ENCODE assay signal across 1 cellular context in the genomic region with DNA sequence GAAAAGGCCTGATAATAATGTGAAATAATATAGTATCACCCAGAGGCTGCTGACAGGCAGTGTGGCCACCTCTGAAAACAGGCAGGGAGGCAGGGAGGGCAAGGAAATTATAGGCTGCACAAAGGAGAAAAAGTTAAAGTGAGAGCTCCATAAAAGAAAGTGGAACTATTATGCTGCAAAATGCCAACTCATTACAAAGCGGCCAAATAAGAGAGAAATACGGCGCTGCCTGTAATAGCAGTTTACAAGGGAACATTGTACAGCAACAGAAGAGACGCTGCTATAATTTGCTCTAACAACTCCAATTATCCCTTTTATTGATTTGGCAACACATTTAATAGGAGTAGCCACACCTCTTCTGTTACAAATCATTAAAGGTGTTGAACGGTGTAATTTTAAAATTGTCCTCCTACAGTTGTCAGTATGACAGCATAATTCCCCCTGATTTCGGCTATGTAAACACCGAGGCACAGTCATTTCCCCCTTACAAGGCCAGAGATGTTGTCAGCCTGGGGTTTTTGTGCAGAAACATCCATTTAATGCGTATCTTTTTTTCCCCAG.
TF ChIP-seq lines count a peak whose summit lies in the region.

No MANE protein-coding gene starts in this region.

TF ChIP-seq in GM23338, 12 proteins besides CTCF, POLR2A, EP300 and RAD21 (continued from another document):
- TF ChIP-seq, protein P1, sequence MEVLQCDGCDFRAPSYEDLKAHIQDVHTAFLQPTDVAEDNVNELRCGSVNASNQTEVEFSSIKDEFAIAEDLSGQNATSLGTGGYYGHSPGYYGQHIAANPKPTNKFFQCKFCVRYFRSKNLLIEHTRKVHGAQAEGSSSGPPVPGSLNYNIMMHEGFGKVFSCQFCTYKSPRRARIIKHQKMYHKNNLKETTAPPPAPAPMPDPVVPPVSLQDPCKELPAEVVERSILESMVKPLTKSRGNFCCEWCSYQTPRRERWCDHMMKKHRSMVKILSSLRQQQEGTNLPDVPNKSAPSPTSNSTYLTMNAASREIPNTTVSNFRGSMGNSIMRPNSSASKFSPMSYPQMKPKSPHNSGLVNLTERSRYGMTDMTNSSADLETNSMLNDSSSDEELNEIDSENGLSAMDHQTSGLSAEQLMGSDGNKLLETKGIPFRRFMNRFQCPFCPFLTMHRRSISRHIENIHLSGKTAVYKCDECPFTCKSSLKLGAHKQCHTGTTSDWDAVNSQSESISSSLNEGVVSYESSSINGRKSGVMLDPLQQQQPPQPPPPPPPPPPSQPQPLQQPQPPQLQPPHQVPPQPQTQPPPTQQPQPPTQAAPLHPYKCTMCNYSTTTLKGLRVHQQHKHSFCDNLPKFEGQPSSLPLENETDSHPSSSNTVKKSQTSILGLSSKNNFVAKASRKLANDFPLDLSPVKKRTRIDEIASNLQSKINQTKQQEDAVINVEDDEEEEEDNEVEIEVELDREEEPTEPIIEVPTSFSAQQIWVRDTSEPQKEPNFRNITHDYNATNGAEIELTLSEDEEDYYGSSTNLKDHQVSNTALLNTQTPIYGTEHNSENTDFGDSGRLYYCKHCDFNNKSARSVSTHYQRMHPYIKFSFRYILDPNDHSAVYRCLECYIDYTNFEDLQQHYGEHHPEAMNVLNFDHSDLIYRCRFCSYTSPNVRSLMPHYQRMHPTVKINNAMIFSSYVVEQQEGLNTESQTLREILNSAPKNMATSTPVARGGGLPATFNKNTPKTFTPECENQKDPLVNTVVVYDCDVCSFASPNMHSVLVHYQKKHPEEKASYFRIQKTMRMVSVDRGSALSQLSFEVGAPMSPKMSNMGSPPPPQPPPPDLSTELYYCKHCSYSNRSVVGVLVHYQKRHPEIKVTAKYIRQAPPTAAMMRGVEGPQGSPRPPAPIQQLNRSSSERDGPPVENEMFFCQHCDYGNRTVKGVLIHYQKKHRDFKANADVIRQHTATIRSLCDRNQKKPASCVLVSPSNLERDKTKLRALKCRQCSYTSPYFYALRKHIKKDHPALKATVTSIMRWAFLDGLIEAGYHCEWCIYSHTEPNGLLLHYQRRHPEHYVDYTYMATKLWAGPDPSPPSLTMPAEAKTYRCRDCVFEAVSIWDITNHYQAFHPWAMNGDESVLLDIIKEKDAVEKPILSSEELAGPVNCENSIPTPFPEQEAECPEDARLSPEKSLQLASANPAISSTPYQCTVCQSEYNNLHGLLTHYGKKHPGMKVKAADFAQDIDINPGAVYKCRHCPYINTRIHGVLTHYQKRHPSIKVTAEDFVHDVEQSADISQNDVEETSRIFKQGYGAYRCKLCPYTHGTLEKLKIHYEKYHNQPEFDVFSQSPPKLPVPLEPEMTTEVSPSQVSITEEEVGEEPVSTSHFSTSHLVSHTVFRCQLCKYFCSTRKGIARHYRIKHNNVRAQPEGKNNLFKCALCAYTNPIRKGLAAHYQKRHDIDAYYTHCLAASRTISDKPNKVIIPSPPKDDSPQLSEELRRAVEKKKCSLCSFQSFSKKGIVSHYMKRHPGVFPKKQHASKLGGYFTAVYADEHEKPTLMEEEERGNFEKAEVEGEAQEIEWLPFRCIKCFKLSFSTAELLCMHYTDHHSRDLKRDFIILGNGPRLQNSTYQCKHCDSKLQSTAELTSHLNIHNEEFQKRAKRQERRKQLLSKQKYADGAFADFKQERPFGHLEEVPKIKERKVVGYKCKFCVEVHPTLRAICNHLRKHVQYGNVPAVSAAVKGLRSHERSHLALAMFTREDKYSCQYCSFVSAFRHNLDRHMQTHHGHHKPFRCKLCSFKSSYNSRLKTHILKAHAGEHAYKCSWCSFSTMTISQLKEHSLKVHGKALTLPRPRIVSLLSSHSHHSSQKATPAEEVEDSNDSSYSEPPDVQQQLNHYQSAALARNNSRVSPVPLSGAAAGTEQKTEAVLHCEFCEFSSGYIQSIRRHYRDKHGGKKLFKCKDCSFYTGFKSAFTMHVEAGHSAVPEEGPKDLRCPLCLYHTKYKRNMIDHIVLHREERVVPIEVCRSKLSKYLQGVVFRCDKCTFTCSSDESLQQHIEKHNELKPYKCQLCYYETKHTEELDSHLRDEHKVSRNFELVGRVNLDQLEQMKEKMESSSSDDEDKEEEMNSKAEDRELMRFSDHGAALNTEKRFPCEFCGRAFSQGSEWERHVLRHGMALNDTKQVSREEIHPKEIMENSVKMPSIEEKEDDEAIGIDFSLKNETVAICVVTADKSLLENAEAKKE (CRISPR knock-in tag; IDR thresholded peaks at IDR 0.05): no peak
- no peak for TF ChIP-seq JUNB (IDR thresholded peaks at IDR 0.05; ENCODE audit: unreplicated experiment)
- no peak for TF ChIP-seq NANOG (IDR thresholded peaks at IDR 0.05; ENCODE audit: borderline replicate concordance)
- TF ChIP-seq EZH2phosphoT487 (IDR thresholded peaks at IDR 0.05; ENCODE audit: unreplicated experiment): no peak
- TF ChIP-seq CREB1 (CRISPR knock-in tag; IDR thresholded peaks at IDR 0.05; ENCODE audit: low read depth): no peak
- TF ChIP-seq EZH2 (IDR thresholded peaks at IDR 0.05; ENCODE audit: low read depth, unreplicated experiment): no peak
- no peak for TF ChIP-seq STAT1 (IDR thresholded peaks at IDR 0.05; ENCODE audit: unreplicated experiment)
- no peak for TF ChIP-seq ZNF114 (CRISPR knock-in tag; IDR thresholded peaks at IDR 0.05)
- TF ChIP-seq, protein P2, sequence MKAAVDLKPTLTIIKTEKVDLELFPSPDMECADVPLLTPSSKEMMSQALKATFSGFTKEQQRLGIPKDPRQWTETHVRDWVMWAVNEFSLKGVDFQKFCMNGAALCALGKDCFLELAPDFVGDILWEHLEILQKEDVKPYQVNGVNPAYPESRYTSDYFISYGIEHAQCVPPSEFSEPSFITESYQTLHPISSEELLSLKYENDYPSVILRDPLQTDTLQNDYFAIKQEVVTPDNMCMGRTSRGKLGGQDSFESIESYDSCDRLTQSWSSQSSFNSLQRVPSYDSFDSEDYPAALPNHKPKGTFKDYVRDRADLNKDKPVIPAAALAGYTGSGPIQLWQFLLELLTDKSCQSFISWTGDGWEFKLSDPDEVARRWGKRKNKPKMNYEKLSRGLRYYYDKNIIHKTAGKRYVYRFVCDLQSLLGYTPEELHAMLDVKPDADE (IDR thresholded peaks at IDR 0.05): no peak
- TF ChIP-seq POLR2AphosphoS5 (IDR thresholded peaks at IDR 0.05; ENCODE audit: low read depth): no peak
- no peak for TF ChIP-seq ZNF331 (CRISPR knock-in tag; IDR thresholded peaks at IDR 0.05; ENCODE audit: low read depth)
